In the genomic region with DNA sequence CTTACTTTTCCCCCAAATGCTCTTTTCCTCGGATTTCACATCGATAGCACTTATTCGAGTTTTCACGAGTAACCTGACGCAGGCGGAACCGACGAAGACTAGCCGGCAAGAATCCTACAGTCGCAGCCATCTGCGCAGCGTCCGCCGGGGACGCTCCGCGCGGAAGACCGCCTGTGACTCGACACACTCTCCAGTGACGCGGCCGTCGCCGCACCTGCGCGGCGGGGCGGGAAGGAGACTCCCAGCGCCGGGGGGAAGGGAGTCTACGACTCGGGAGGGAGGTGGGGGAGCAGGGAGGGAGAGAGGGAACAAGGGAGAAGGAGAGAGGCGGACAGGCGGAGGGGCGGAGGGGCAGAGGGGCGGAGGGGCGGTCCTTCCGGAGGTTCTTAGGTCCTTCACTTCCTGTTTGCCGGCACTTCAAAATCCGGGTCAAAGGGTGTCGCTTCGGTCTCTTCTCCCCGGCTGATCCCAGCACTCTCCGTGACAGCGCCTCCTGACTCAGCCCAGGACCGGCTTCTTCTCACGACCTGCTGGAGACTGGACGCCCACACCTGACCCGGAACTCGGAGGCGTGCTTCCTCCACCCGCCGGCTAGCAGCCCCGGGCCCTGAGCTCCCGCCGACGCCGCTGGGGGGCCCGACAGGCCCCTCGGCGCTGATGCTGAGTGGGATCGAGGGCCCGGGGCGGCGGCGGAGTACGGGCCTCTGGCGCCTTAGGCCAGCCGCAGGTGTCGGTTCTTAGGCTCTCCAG, we compare ENCODE assay signal across 8 cellular contexts. TPM values are rescaled to one million over a fixed set of nuclear protein-coding genes. Genes with fewer than 3 reads are reported as not detected.
DNase-seq lines count a peak whose midpoint lies in the region; ATAC-seq and TF ChIP-seq lines count a peak whose summit lies in the region.

A gene with protein sequence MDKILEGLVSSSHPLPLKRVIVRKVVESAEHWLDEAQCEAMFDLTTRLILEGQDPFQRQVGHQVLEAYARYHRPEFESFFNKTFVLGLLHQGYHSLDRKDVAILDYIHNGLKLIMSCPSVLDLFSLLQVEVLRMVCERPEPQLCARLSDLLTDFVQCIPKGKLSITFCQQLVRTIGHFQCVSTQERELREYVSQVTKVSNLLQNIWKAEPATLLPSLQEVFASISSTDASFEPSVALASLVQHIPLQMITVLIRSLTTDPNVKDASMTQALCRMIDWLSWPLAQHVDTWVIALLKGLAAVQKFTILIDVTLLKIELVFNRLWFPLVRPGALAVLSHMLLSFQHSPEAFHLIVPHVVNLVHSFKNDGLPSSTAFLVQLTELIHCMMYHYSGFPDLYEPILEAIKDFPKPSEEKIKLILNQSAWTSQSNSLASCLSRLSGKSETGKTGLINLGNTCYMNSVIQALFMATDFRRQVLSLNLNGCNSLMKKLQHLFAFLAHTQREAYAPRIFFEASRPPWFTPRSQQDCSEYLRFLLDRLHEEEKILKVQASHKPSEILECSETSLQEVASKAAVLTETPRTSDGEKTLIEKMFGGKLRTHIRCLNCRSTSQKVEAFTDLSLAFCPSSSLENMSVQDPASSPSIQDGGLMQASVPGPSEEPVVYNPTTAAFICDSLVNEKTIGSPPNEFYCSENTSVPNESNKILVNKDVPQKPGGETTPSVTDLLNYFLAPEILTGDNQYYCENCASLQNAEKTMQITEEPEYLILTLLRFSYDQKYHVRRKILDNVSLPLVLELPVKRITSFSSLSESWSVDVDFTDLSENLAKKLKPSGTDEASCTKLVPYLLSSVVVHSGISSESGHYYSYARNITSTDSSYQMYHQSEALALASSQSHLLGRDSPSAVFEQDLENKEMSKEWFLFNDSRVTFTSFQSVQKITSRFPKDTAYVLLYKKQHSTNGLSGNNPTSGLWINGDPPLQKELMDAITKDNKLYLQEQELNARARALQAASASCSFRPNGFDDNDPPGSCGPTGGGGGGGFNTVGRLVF (plus strand): TSS at position 415 of the 750 bp plus-strand sequence. CDS start 534 bp downstream, outside the sequence.

- H3K36me3 ChIP-seq in ovary: no peaks in the 10 kb centered on the region
- no peaks in the 10 kb centered on the region for H3K36me3 ChIP-seq in thyroid gland

- peak within 1 kb of the TSS; percentile 71 for H3K4me3 ChIP-seq in ovary
- peak within 1 kb of the TSS; percentile 71 to 95 (median 82) for H3K4me3 ChIP-seq in thyroid gland (replicated peaks in 1 of 3)

- H3K4me1 ChIP-seq in ovary (ENCODE audit: insufficient read depth) (no peaks in the 10 kb centered on the region), thyroid gland (peaks cover 23 to 25% of the 10 kb centered on the region in 2 donors)

- no peaks in the 10 kb centered on the region for H3K27me3 ChIP-seq in ovary
- no peaks in the 10 kb centered on the region for H3K27me3 ChIP-seq in thyroid gland

- peak; percentile 83 for DNase-seq in GM10266 (ENCODE audit: extremely low spot score)
- DNase-seq in NCI-H1092 treated with DMSO at 0.1 percent for 48 hours (lab: John Stamatoyannopoulos, UW): peak; percentile 93
- DNase-seq in SKM-1 treated with dmso at 0.1 percent for 144 hours (lab: John Stamatoyannopoulos, UW; ENCODE audit: unreplicated experiment): peak; percentile 91
- peak; percentile 90 for DNase-seq in activated naive CD8-positive, alpha-beta T cell treated with anti-CD3 and anti-CD28 coated beads for 36 hours
- DNase-seq in head of caudate nucleus: peak; percentile 85 to 98 (median 94)
- DNase-seq in ovary: peak; percentile 85 to 91 (median 87)
- DNase-seq in thyroid gland: peak; percentile 96 to 98

- no peak for TF ChIP-seq EP300 in ovary (IDR thresholded peaks at IDR 0.05)

- no peaks in the 10 kb centered on the region for H3K9me3 Mint-ChIP-seq in activated naive CD8-positive, alpha-beta T cell treated with anti-CD3 and anti-CD28 coated beads for 36 hours

- intact Hi-C loops in head of caudate nucleus (cut with DNase I) (loop anchor here (5.0 kb wide), 1 partner anchor 153 kb away; the partner anchor contains the start of gene GAB1), ovary (cut with DNase I) (no loop called here), thyroid gland (cut with DNase I) (loop anchor here (10.0 kb wide), 1 partner anchor 150 kb away; the partner anchor contains the start of gene GAB1)

- peak; percentile 30 for TF ChIP-seq CTCF in GM10266 (IDR thresholded peaks at IDR 0.05; ENCODE audit: control insufficient read depth, insufficient read depth, low read depth, missing control alignments)
- no peak for TF ChIP-seq CTCF in ovary (IDR thresholded peaks at IDR 0.05)
- TF ChIP-seq CTCF in thyroid gland (IDR thresholded peaks at IDR 0.05): peak in 3 of 6 experiments; percentile 7 to 30 (median 10)

- TF ChIP-seq POLR2A in ovary (IDR thresholded peaks at IDR 0.05) (peak; percentile 23), thyroid gland (IDR thresholded peaks at IDR 0.05) (peak; percentile 47 to 92)

- H3K27me3 Mint-ChIP-seq in activated naive CD8-positive, alpha-beta T cell treated with anti-CD3 and anti-CD28 coated beads for 36 hours: no peaks in the 10 kb centered on the region

- H3K9me3 ChIP-seq in ovary: no peaks in the 10 kb centered on the region
- no peaks in the 10 kb centered on the region for H3K9me3 ChIP-seq in thyroid gland

- peak within 1 kb of the TSS; percentile 96 for H3K27ac Mint-ChIP-seq in activated naive CD8-positive, alpha-beta T cell treated with anti-CD3 and anti-CD28 coated beads for 36 hours

- peak within 1 kb of the TSS; percentile 86 for H3K4me3 Mint-ChIP-seq in activated naive CD8-positive, alpha-beta T cell treated with anti-CD3 and anti-CD28 coated beads for 36 hours

- 0 to 1% (median 0%) methylated on average over 37 to 71 of the region's 71 CpGs for WGBS in ovary, 3 donors
- WGBS in thyroid gland, 2 donors: 1% methylated on average over 40 to 47 of the region's 71 CpGs

- H3K27ac ChIP-seq in ovary (peak within 1 kb of the TSS; percentile 70 to 82), thyroid gland (peak within 1 kb of the TSS; percentile 88 to 96 (median 93))

- peaks cover 38% of the 10 kb centered on the region for H3K4me1 Mint-ChIP-seq in activated naive CD8-positive, alpha-beta T cell treated with anti-CD3 and anti-CD28 coated beads for 36 hours

- H3K36me3 Mint-ChIP-seq in activated naive CD8-positive, alpha-beta T cell treated with anti-CD3 and anti-CD28 coated beads for 36 hours: peaks cover 49% of the 10 kb centered on the region

- ATAC-seq in HG02610 (IDR thresholded peaks at IDR 0.05; ENCODE audit: unreplicated experiment): peak; percentile 79

RNA-seq across cellular contexts. Expression of the gene that starts here (rescaled TPM):
- 10 to 100 TPM; 22.7 to 23.1 TPM for total RNA-seq in activated naive CD8-positive, alpha-beta T cell treated with anti-CD3 and anti-CD28 coated beads for 36 hours
- total RNA-seq in ovary (10 to 100 TPM; 12.5 to 18.7 (median 13.6) TPM), thyroid gland (10 to 100 TPM; 21.8 to 39.8 (median 29.9) TPM)
- polyA plus RNA-seq in ovary: 1 to 10 TPM; 5.3 to 7.0 TPM

Comparison
In these comparisons a context has a peak if more than half of its experiments do, and no peak if none do; other contexts are left out.
1. Peak in every context shown above with its lines: DNase-seq, ATAC-seq, H3K4me3 ChIP-seq and H3K27ac ChIP-seq.
2. intact Hi-C loops: an anchor here in head of caudate nucleus (5.0 kb wide) and thyroid gland (10.0 kb wide); none called in ovary.